In genomic region chr1:97186381-97186780, GRCh38 we compare ENCODE assay signal across 13 cellular contexts.
DNase-seq lines count a peak whose midpoint lies in the region; ATAC-seq, FAIRE-seq and TF ChIP-seq lines count a peak whose summit lies in the region.
"Had no signal": no experiment of that assay in that cellular context is flagged by ENCODE, and none has a peak within 500 bp of the region (broad histone marks: within the 10 kb centered on the region; RNA-seq: fewer than 3 reads in every experiment).

No MANE protein-coding gene starts in this region.

- no peak overlapping the region for H4K91ac ChIP-seq in H9 (ENCODE audit: insufficient read length, low read depth, low read length)

- H2AK5ac ChIP-seq in H9 (ENCODE audit: insufficient read length, low read length), result no peak overlapping the region

- TF ChIP-seq POLR2A in esophagus squamous epithelium (IDR thresholded peaks at IDR 0.05), result no peak

- no peak overlapping the region for H3K18ac ChIP-seq in H9 (ENCODE audit: insufficient read length, low read depth, low read length)

- H3K9me3 ChIP-seq in H9 (ENCODE audit: control insufficient read depth, low read depth, low read length), result no peaks in the 10 kb centered on the region
- no peaks in the 10 kb centered on the region for H3K9me3 ChIP-seq in esophagus squamous epithelium
- H3K9me3 ChIP-seq: colonic mucosa had no signal

- no peaks in the 10 kb centered on the region for H3K27me3 Mint-ChIP-seq in H9 (ENCODE audit: low read depth)
- H3K27me3 Mint-ChIP-seq: naive thymus-derived CD4-positive, alpha-beta T cell had no signal

- H3K4me3 ChIP-seq in fibroblast of villous mesenchyme (ENCODE audit: low read depth, low read length) (no peak overlapping the region), esophagus squamous epithelium (no peak overlapping the region)
- H3K4me3 ChIP-seq: colonic mucosa had no signal

- DNase-seq in D721Med (ENCODE audit: insufficient read length, low spot score) (no peak), H9 (peak; percentile 40), RPMI7951 (ENCODE audit: low read depth) (peak; percentile 40), fibroblast of villous mesenchyme (ENCODE audit: low read depth) (peak; percentile 14), esophagus squamous epithelium (lab: John Stamatoyannopoulos, UW) (no peak), middle frontal gyrus (ENCODE audit: extremely low spot score, low spot score) (no peak)
- no peak for DNase-seq in stimulated activated CD4-positive, alpha-beta T cell treated with anti-CD3 and anti-CD28 coated beads, Interleukin-4, amount 100 ng/mL, for 4 hours
- DNase-seq: colonic mucosa; DMS79 treated with DMSO at 0.1 percent for 48 hours; stimulated activated CD4-positive, alpha-beta T cell treated with anti-CD3 and anti-CD28 coated beads, Interleukin-2, amount 100 ng/mL, for 24 hours had no signal

- no peaks in the 10 kb centered on the region for H3K79me1 ChIP-seq in H9 (ENCODE audit: insufficient read depth, low read depth, low read length, poor library complexity, severe bottlenecking)

- H3K4me1 ChIP-seq in H9 (ENCODE audit: insufficient read depth, low read length) (no peaks in the 10 kb centered on the region), esophagus squamous epithelium (no peaks in the 10 kb centered on the region)
- H3K4me1 ChIP-seq: colonic mucosa had no signal

- H3K4me2 ChIP-seq in H9 (ENCODE audit: insufficient read depth, insufficient read length, low read length), result no peak overlapping the region

- no peak overlapping the region for H3K9ac ChIP-seq in H9 (ENCODE audit: extremely low read depth, insufficient read length, low read length)

- H3K4me3 Mint-ChIP-seq in H9, result no peak overlapping the region
- H3K4me3 Mint-ChIP-seq: naive thymus-derived CD4-positive, alpha-beta T cell; T-helper 2 cell treated with Interferon-gamma antibody and Interleukin-4, amounts not matched to agents 5 μg/mL and 100 μg/mL, for 36 hours had no signal

- no peaks in the 10 kb centered on the region for H4K20me1 ChIP-seq in H9 (ENCODE audit: control insufficient read depth, insufficient read depth, insufficient read length)

- H3K9me3 Mint-ChIP-seq in H9, result no peaks in the 10 kb centered on the region
- H3K9me3 Mint-ChIP-seq: naive thymus-derived CD4-positive, alpha-beta T cell; T-helper 2 cell treated with Interferon-gamma antibody and Interleukin-4, amounts not matched to agents 5 μg/mL and 100 μg/mL, for 36 hours had no signal

- ATAC-seq in HG02973 (IDR thresholded peaks at IDR 0.05; ENCODE audit: unreplicated experiment), result no peak
- ATAC-seq: naive thymus-derived CD4-positive, alpha-beta T cell had no signal

- no peaks in the 10 kb centered on the region for H3K36me3 Mint-ChIP-seq in H9 (ENCODE audit: insufficient read depth in 1 of 3, low read depth in 3 of 3)

- no peak overlapping the region for H2BK5ac ChIP-seq in H9 (ENCODE audit: insufficient read length, low read length)

- H2BK120ac ChIP-seq in H9 (ENCODE audit: low read depth, low read length, poor library complexity, severe bottlenecking), result no peak overlapping the region

- no peaks in the 10 kb centered on the region for H3K23me2 ChIP-seq in H9 (ENCODE audit: insufficient read length, low read depth, low read length, poor library complexity, severe bottlenecking)

- H3K4ac ChIP-seq in H9 (ENCODE audit: low read depth, low read length), result no peak overlapping the region

- H3K36me3 ChIP-seq in esophagus squamous epithelium, result no peaks in the 10 kb centered on the region
- H3K36me3 ChIP-seq: colonic mucosa had no signal

- peak; percentile 25 for FAIRE-seq in D721Med (lab: Jason Lieb, UNC)

- H3K27ac Mint-ChIP-seq in H9, result no peak overlapping the region
- H3K27ac Mint-ChIP-seq: naive thymus-derived CD4-positive, alpha-beta T cell; T-helper 2 cell treated with Interferon-gamma antibody and Interleukin-4, amounts not matched to agents 5 μg/mL and 100 μg/mL, for 36 hours had no signal

- no peaks in the 10 kb centered on the region for H3K79me2 ChIP-seq in H9 (ENCODE audit: insufficient read depth, low read length)

- no peak overlapping the region for H4K8ac ChIP-seq in H9 (replicated peaks; ENCODE audit: insufficient read length, low read depth, low read length)

- H2BK12ac ChIP-seq in H9 (ENCODE audit: insufficient read length, low read depth, low read length), result no peak overlapping the region

- H2BK20ac ChIP-seq in H9 (ENCODE audit: low read depth, low read length, poor library complexity, severe bottlenecking), result no peak overlapping the region

- no peak overlapping the region for H3K56ac ChIP-seq in H9 (ENCODE audit: insufficient read length, low read depth, low read length)

- H4K5ac ChIP-seq in H9 (ENCODE audit: insufficient read length, low read depth, low read length), result no peak overlapping the region

- H2BK15ac ChIP-seq in H9 (ENCODE audit: low read depth, low read length), result no peak overlapping the region

- no CpG with 5 or more reads among the region's 6 CpGs for WGBS in H9 (ENCODE audit: extremely low coverage, insufficient read length, low lambda C conversion rate)
- 66 to 84% methylated on average over 4 to 6 of the region's 6 CpGs for WGBS in esophagus squamous epithelium, 2 donors

- TF ChIP-seq CTCF in D721Med (IDR thresholded peaks at IDR 0.05; ENCODE audit: insufficient read depth, missing control alignments), result peak; percentile 10
- peak; percentile 57; the same call in 2 of the 3 replicates for TF ChIP-seq CTCF in H9 (conservative IDR thresholded peaks at IDR 0.05)
- peak; percentile 36 for TF ChIP-seq CTCF in fibroblast of villous mesenchyme (IDR thresholded peaks at IDR 0.05; ENCODE audit: insufficient read depth, low read depth, low read length)
- peak in 1 of 6 experiments; percentile 12 for TF ChIP-seq CTCF in esophagus squamous epithelium (IDR thresholded peaks at IDR 0.05)

- H3K27ac ChIP-seq in H9 (ENCODE audit: insufficient read length, low read depth, low read length) (no peak overlapping the region), esophagus squamous epithelium (no peak overlapping the region)
- H3K27ac ChIP-seq: colonic mucosa had no signal

- H3K14ac ChIP-seq in H9 (ENCODE audit: insufficient read depth, low read length), result no peak overlapping the region

- no peak overlapping the region for H3K23ac ChIP-seq in H9 (ENCODE audit: insufficient read length, low read depth, low read length)

- H3T11ph ChIP-seq in H9 (ENCODE audit: low read length), result no peak overlapping the region

- no peak overlapping the region for H2AFZ ChIP-seq in H9 (ENCODE audit: low read length)

- intact Hi-C loops in esophagus squamous epithelium (cut with DNase I), result no loop called here

- H3K27me3 ChIP-seq in H9 (ENCODE audit: insufficient read depth, low read length) (no peaks in the 10 kb centered on the region), esophagus squamous epithelium (no peaks in the 10 kb centered on the region)
- H3K27me3 ChIP-seq: colonic mucosa had no signal

- H3K4me1 Mint-ChIP-seq in H9, result peaks cover 0 to 3% of the 10 kb centered on the region in 2 experiments; a peak in 1 of 4 replicates

Comparison
In these comparisons a context has a peak if more than half of its experiments do, and no peak if none do; other contexts are left out.
1. DNase-seq: peak in H9 (single experiment), RPMI7951 (single experiment) and fibroblast of villous mesenchyme (single experiment); none in D721Med (single experiment), esophagus squamous epithelium (single experiment), stimulated activated CD4-positive, alpha-beta T cell treated with anti-CD3 and anti-CD28 coated beads, Interleukin-4, amount 100 ng/mL, for 4 hours (0 of 2) and middle frontal gyrus (single experiment).